Comparison of ENCODE assay signal across 11 cellular contexts in genomic region chr6:56671651-56672461, GRCh38. TPM values are rescaled to one million over a fixed set of nuclear protein-coding genes. Genes with fewer than 3 reads are reported as not detected.
DNase-seq lines count a peak whose midpoint lies in the region; ATAC-seq and TF ChIP-seq lines count a peak whose summit lies in the region.
"Had no signal": no experiment of that assay in that cellular context is flagged by ENCODE, and none has a peak within 500 bp of the region (broad histone marks: within the 10 kb centered on the region; RNA-seq: fewer than 3 reads in every experiment).

No MANE protein-coding gene starts in this region.

- no peak for TF ChIP-seq POLR2A in transverse colon (IDR thresholded peaks at IDR 0.05)

- H3K27me3 ChIP-seq in transverse colon, result no peaks in the 10 kb centered on the region
- H3K27me3 ChIP-seq: neutrophil had no signal

- no peak for ATAC-seq in GM21381 (IDR thresholded peaks at IDR 0.05; ENCODE audit: unreplicated experiment)
- ATAC-seq: stimulated activated naive B cell treated with anti-CD40 and anti-IgM and Interleukin-4, amounts not matched to agents 10 μg/mL and 1 μg/mL and 100 μg/mL, for 72 hours had no signal

- no peak for TF ChIP-seq EP300 in transverse colon (IDR thresholded peaks at IDR 0.05; ENCODE audit: low read depth)

- 31 to 43% methylated on average over 3 to 6 of the region's 6 CpGs for WGBS in transverse colon (ENCODE audit: low coverage in 1 of 2), 2 donors

- H3K36me3 ChIP-seq in transverse colon, result no peaks in the 10 kb centered on the region
- H3K36me3 ChIP-seq: neutrophil had no signal

- intact Hi-C loops in transverse colon (cut with DNase I; ENCODE audit: low total_unique reads), result no loop called here

- H3K4me1 ChIP-seq in transverse colon, result peaks cover 13 to 40% (median 24%) of the 10 kb centered on the region in 4 donors

- peak; percentile 46 for DNase-seq in NCI-H69 (lab: John Stamatoyannopoulos, UW)
- peak; percentile 66 for DNase-seq in cerebellar cortex (ENCODE audit: low spot score)
- peak; percentile 92 for DNase-seq in medulla oblongata (ENCODE audit: extremely low spot score)
- DNase-seq in transverse colon, result peak; percentile 38
- DNase-seq in NCI-H146 treated with DMSO at 0.1 percent for 48 hours (lab: John Stamatoyannopoulos, UW; ENCODE audit: unreplicated experiment), result no peak
- DNase-seq in activated CD8-positive, alpha-beta memory T cell treated with anti-CD3 and anti-CD28 coated beads, Interleukin-2, amount 50 U/mL, for 4 hours, result no peak
- DNase-seq: activated CD4-positive, CD25-positive, alpha-beta regulatory T cell treated with anti-CD3 and anti-CD28 coated beads, Interleukin-2, amount 50 U/mL, for 72 hours; NCI-H1436 treated with DMSO at 0.1 percent for 48 hours; stimulated activated naive B cell treated with anti-CD40 and anti-IgM and Interleukin-4, amounts not matched to agents 10 μg/mL and 1 μg/mL and 100 μg/mL, for 72 hours had no signal

- no peak for TF ChIP-seq CTCF in transverse colon (IDR thresholded peaks at IDR 0.05)

- peak overlapping the region in 1 of 4 donors; percentile 10 for H3K4me3 ChIP-seq in transverse colon

- peak overlapping the region; percentile 80 to 85 (median 84) for H3K27ac ChIP-seq in transverse colon
- H3K27ac ChIP-seq: neutrophil had no signal

- no peaks in the 10 kb centered on the region for H3K9me3 ChIP-seq in transverse colon
- H3K9me3 ChIP-seq: neutrophil had no signal

- in situ Hi-C loops in transverse colon (cut with MboI; ENCODE audit: low pct_ligation_motif_present in 1 of 4, low pct_unique_long_range_greater_than_20kb in 1 of 4, low sequenced_read_pairs in 3 of 4), result no loop called here

RNA-seq across cellular contexts. Expression of gene DST, which starts 29.2 kb away (rescaled TPM):
- 100 to 1,000 TPM; 280 to 535 (median 428) TPM for total RNA-seq in transverse colon

Comparison
In these comparisons a context has a peak if more than half of its experiments do, and no peak if none do; other contexts are left out.
1. DNase-seq: peak in NCI-H69 (single experiment), cerebellar cortex (single experiment), medulla oblongata (single experiment) and transverse colon (single experiment); none in NCI-H146 treated with DMSO at 0.1 percent for 48 hours (single experiment) and activated CD8-positive, alpha-beta memory T cell treated with anti-CD3 and anti-CD28 coated beads, Interleukin-2, amount 50 U/mL, for 4 hours (single experiment).